11 cellular contexts compared by ENCODE assay signal in genomic region chr7:30702200-30702599, GRCh38. TPM values are rescaled to one million over a fixed set of nuclear protein-coding genes. Genes with fewer than 3 reads are reported as not detected.
DNase-seq lines count a peak whose midpoint lies in the region; ATAC-seq and TF ChIP-seq lines count a peak whose summit lies in the region.
"Had no signal": no experiment of that assay in that cellular context is flagged by ENCODE, and none has a peak within 500 bp of the region (broad histone marks: within the 10 kb centered on the region; RNA-seq: fewer than 3 reads in every experiment).

No MANE protein-coding gene starts in this region.

- H3K27ac Mint-ChIP-seq in T-helper 17 cell: peak overlapping the region; percentile 67

- peak; percentile 45 for DNase-seq in DMS53 (lab: John Stamatoyannopoulos, UW)
- DNase-seq in HFF-Myc (ENCODE audit: extremely low read depth, low read depth): no peak
- DNase-seq in T-helper 17 cell: no peak
- DNase-seq in foreskin keratinocyte: no peak
- no peak for DNase-seq in cerebellar cortex (ENCODE audit: low spot score)
- DNase-seq: NCI-H2081, stomach had no signal

- peak; percentile 55 for ATAC-seq in T-helper 17 cell
- no peak for ATAC-seq in foreskin keratinocyte
- ATAC-seq in HG02588 (IDR thresholded peaks at IDR 0.05; ENCODE audit: unreplicated experiment): no peak
- ATAC-seq in SK-N-SH treated with all-trans-retinoic acid at 6 μM for 48 hours: no peak

- H3K4me3 Mint-ChIP-seq in T-helper 17 cell: no peak overlapping the region
- H3K4me3 Mint-ChIP-seq: neural crest cell had no signal

- peaks cover 19% of the 10 kb centered on the region for H3K4me1 Mint-ChIP-seq in T-helper 17 cell

- H3K27me3 Mint-ChIP-seq in T-helper 17 cell: no peaks in the 10 kb centered on the region

- peaks cover 39% of the 10 kb centered on the region for H3K27me3 ChIP-seq in foreskin keratinocyte

- no peaks in the 10 kb centered on the region for H3K9me3 ChIP-seq in T-helper 17 cell (ENCODE audit: control insufficient read depth, low read length, poor library complexity, severe bottlenecking)
- H3K9me3 ChIP-seq: stomach had no signal

- no peaks in the 10 kb centered on the region for H3K4me1 ChIP-seq in foreskin keratinocyte

- TF ChIP-seq CTCF in HFF-Myc (IDR thresholded peaks at IDR 0.05; ENCODE audit: low read depth, low read length, missing control alignments) (peak; percentile 36), foreskin keratinocyte (conservative IDR thresholded peaks at IDR 0.05) (peak; percentile 43)

- H3K27ac ChIP-seq in foreskin keratinocyte: no peak overlapping the region
- H3K27ac ChIP-seq: stomach had no signal

- H3K36me3 Mint-ChIP-seq in T-helper 17 cell (ENCODE audit: low read depth): peaks cover 3% of the 10 kb centered on the region

- H3K4me3 ChIP-seq in HFF-Myc (replicated peaks; ENCODE audit: low read depth, low read length): no peak overlapping the region
- H3K4me3 ChIP-seq: stomach had no signal

TF ChIP-seq in SK-N-SH treated with all-trans-retinoic acid at 6 μM for 48 hours, 23 proteins besides CTCF, POLR2A, EP300 and RAD21:
- no peak for TF ChIP-seq ZNF8 (CRISPR knock-in tag; IDR thresholded peaks at IDR 0.05)
- TF ChIP-seq TOX (CRISPR knock-in tag; IDR thresholded peaks at IDR 0.05; ENCODE audit: borderline replicate concordance): no peak
- no peak for TF ChIP-seq TSHZ2 (CRISPR knock-in tag; IDR thresholded peaks at IDR 0.05)
- TF ChIP-seq OSR1 (CRISPR knock-in tag; IDR thresholded peaks at IDR 0.05): no peak
- TF ChIP-seq ARNTL (CRISPR knock-in tag; IDR thresholded peaks at IDR 0.05; ENCODE audit: borderline replicate concordance, low read depth): no peak
- no peak for TF ChIP-seq GLIS3 (CRISPR knock-in tag; IDR thresholded peaks at IDR 0.05)
- TF ChIP-seq CSRNP3 (CRISPR knock-in tag; IDR thresholded peaks at IDR 0.05): no peak
- no peak for TF ChIP-seq ZNF70 (CRISPR knock-in tag; IDR thresholded peaks at IDR 0.05)
TF ChIP-seq in SK-N-SH treated with all-trans-retinoic acid at 6 μM for 48 hours: peak in this region for 0.

RNA-seq across cellular contexts. Expression of gene CRHR2, which starts 19.9 kb away (rescaled TPM):
- total RNA-seq in T-helper 17 cell (not detected), foreskin keratinocyte (not detected in 2 replicates)
- not detected in 2 replicates for polyA plus RNA-seq in foreskin keratinocyte
- total RNA-seq: activated CD8-positive, alpha-beta memory T cell treated with anti-CD3 and anti-CD28 coated beads for 36 hours; neural crest cell; stomach had no signal
- polyA plus RNA-seq: stomach had no signal

RNA-seq across cellular contexts. Expression of gene INMT, which starts 49.7 kb away (rescaled TPM):
- 1 to 10 TPM in 1 of 2 donors, under 1 TPM in 1; 0.65 to 1.2 TPM for total RNA-seq in T-helper 17 cell
- not detected in 2 replicates for total RNA-seq in foreskin keratinocyte
- not detected in 2 replicates for polyA plus RNA-seq in foreskin keratinocyte
- total RNA-seq: activated CD8-positive, alpha-beta memory T cell treated with anti-CD3 and anti-CD28 coated beads for 36 hours had no signal
